Comparison of ENCODE assay signal across 1 cellular context in the genomic region with DNA sequence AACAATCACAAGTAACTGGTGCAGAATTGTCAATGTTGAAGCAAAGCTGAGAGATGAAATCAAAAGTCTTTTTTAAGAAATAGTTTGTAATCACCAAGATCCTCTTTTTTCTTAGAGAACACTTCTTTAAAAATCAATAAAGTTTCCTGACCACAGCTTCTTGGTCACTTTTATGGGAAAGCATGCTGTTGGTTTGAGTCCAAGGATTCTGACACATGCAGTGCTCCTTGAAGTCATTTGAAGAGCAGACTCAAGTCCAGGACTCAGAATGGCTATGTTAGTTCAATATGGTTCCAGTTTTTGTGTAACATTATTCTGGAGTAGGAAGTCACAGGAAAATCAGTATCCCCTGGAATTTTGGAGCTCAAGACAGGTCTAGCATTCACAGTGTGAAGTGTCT.
TF ChIP-seq lines count a peak whose summit lies in the region.

No MANE protein-coding gene starts in this region.

TF ChIP-seq in WTC11, 78 proteins besides CTCF, POLR2A, EP300 and RAD21 (continued from another document):
- TF ChIP-seq, protein P1, sequence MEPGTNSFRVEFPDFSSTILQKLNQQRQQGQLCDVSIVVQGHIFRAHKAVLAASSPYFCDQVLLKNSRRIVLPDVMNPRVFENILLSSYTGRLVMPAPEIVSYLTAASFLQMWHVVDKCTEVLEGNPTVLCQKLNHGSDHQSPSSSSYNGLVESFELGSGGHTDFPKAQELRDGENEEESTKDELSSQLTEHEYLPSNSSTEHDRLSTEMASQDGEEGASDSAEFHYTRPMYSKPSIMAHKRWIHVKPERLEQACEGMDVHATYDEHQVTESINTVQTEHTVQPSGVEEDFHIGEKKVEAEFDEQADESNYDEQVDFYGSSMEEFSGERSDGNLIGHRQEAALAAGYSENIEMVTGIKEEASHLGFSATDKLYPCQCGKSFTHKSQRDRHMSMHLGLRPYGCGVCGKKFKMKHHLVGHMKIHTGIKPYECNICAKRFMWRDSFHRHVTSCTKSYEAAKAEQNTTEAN (CRISPR knock-in tag; IDR thresholded peaks at IDR 0.05): no peak
- TF ChIP-seq ZNF121 (CRISPR knock-in tag; IDR thresholded peaks at IDR 0.05): no peak
- no peak for TF ChIP-seq ZNF317 (CRISPR knock-in tag; IDR thresholded peaks at IDR 0.05; ENCODE audit: borderline replicate concordance, low read depth)
- TF ChIP-seq, protein P2, sequence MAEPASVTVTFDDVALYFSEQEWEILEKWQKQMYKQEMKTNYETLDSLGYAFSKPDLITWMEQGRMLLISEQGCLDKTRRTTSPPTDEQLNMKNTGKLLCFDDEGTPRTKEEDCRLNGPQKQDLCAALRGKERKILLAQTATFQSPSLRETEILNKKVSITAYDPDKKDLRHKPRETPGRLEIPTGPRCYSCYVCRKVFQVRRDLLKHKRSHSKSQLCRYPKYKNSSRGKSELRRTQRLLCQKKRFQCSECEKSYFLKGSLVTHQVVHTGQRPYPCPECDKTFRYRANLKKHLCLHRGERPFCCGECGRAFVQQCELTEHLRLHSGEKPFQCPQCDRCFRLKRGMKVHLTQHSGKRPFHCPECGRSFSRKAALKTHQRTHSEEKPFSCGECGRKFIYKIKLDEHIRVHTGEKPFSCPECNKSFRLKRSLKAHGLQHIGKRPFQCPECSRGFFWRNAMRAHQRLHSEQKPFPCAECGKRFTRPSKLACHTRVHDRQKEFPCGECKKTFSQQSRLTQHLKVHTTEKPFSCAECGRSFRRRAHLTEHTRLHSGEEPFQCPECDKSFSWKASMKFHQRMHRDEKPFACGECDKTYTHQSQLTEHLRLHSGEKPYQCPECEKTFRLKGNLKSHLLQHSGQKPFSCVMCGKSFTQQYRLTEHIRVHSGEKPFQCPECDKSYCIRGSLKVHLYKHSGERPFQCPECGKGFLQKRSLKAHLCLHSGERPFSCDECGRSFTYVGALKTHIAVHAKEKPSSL (CRISPR knock-in tag; conservative IDR thresholded peaks at IDR 0.05): no peak
- no peak for TF ChIP-seq SOX15 (CRISPR knock-in tag; IDR thresholded peaks at IDR 0.05)
- no peak for TF ChIP-seq GABPB1 (CRISPR knock-in tag; IDR thresholded peaks at IDR 0.05)
- TF ChIP-seq, protein P3, sequence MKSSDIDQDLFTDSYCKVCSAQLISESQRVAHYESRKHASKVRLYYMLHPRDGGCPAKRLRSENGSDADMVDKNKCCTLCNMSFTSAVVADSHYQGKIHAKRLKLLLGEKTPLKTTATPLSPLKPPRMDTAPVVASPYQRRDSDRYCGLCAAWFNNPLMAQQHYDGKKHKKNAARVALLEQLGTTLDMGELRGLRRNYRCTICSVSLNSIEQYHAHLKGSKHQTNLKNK (CRISPR knock-in tag; IDR thresholded peaks at IDR 0.05): no peak
- TF ChIP-seq MYBL2 (CRISPR knock-in tag; IDR thresholded peaks at IDR 0.05): no peak
- no peak for TF ChIP-seq ZNF219 (CRISPR knock-in tag; IDR thresholded peaks at IDR 0.05; ENCODE audit: borderline replicate concordance)
- no peak for TF ChIP-seq KAT7 (CRISPR knock-in tag; IDR thresholded peaks at IDR 0.05; ENCODE audit: borderline replicate concordance)
